ENCODE assay signal across 17 cellular contexts in genomic region chr4:124121511-124121934, GRCh38.
DNase-seq lines count a peak whose midpoint lies in the region; ATAC-seq and TF ChIP-seq lines count a peak whose summit lies in the region.
"Had no signal": no experiment of that assay in that cellular context is flagged by ENCODE, and none has a peak within 500 bp of the region (broad histone marks: within the 10 kb centered on the region; RNA-seq: fewer than 3 reads in every experiment).

No MANE protein-coding gene starts in this region.

- DNase-seq in AG04449 (ENCODE audit: low read depth, low spot score) (peak; percentile 17), LHCN-M2 (ENCODE audit: low read depth) (peak; percentile 33), dermis blood vessel endothelial cell (peak; percentile 32), right lobe of liver (no peak), neural progenitor cell (ENCODE audit: low spot score) (no peak), Peyer's patch (no peak), NCI-H345 treated with DMSO at 0.1 percent for 48 hours (lab: John Stamatoyannopoulos, UW; ENCODE audit: unreplicated experiment) (no peak), DMS79 treated with DMSO at 0.1 percent for 48 hours (lab: John Stamatoyannopoulos, UW) (no peak)
- DNase-seq: DMS153, endodermal cell, NCI-H1105 treated with DMSO at 0.1 percent for 48 hours, NCI-H524 treated with DMSO at 0.1 percent for 48 hours, posterior cingulate gyrus had no signal

- WGBS in right lobe of liver (ENCODE audit: insufficient coverage, low coverage, low lambda C conversion rate, missing lambda C conversion rate): 29% methylated on average over 1 of the region's 1 CpG

- H3K27ac ChIP-seq in right lobe of liver (peak overlapping the region in 1 of 3 donors; percentile 25), neural progenitor cell (no peak overlapping the region), Peyer's patch (no peak overlapping the region)
- H3K27ac ChIP-seq: RWPE1, tibial nerve had no signal

- no peak overlapping the region for H3K9ac ChIP-seq in neural progenitor cell

- intact Hi-C loops in right lobe of liver (cut with DNase I): no loop called here

- H3K4me2 ChIP-seq in neural progenitor cell: no peak overlapping the region

- H3K4me1 ChIP-seq in right lobe of liver (peaks cover 0 to 9% (median 2%) of the 10 kb centered on the region in 4 donors), neural progenitor cell (no peaks in the 10 kb centered on the region), Peyer's patch (no peaks in the 10 kb centered on the region)
- H3K4me1 ChIP-seq: tibial nerve had no signal

- H3K4me1 Mint-ChIP-seq in neural progenitor cell: no peaks in the 10 kb centered on the region
- H3K4me1 Mint-ChIP-seq: brain, endodermal cell had no signal

- TF ChIP-seq POLR2A in right lobe of liver (IDR thresholded peaks at IDR 0.05) (no peak), Peyer's patch (IDR thresholded peaks at IDR 0.05) (no peak)

- H3K4me3 ChIP-seq in AG04449 (ENCODE audit: low read depth, low read length): no peak overlapping the region
- H3K4me3 ChIP-seq in right lobe of liver: no peak overlapping the region
- H3K4me3 ChIP-seq in neural progenitor cell: no peak overlapping the region
- no peak overlapping the region for H3K4me3 ChIP-seq in Peyer's patch
- H3K4me3 ChIP-seq: tibial nerve had no signal

- no peaks in the 10 kb centered on the region for H3K27me3 Mint-ChIP-seq in neural progenitor cell (ENCODE audit: insufficient read depth, low read depth)

- peaks cover 3% of the 10 kb centered on the region for H3K9me3 Mint-ChIP-seq in neural progenitor cell
- H3K9me3 Mint-ChIP-seq: activated T-helper 1 cell treated with anti-CD3 and anti-CD28 coated beads, Interleukin-12 subunit alpha, Interleukin-12 subunit beta, Interleukin-2, Interleukin-4 antibody, amounts not matched to agents 30 ng/mL and 10 ng/mL and 1 ng/mL, durations not matched to agents 14 hours and 24 hours and 36 hours; endodermal cell had no signal

- no peak overlapping the region for H3K27ac Mint-ChIP-seq in neural progenitor cell
- H3K27ac Mint-ChIP-seq: activated T-helper 1 cell treated with anti-CD3 and anti-CD28 coated beads, Interleukin-12 subunit alpha, Interleukin-12 subunit beta, Interleukin-2, Interleukin-4 antibody, amounts not matched to agents 30 ng/mL and 10 ng/mL and 1 ng/mL, durations not matched to agents 14 hours and 24 hours and 36 hours; endodermal cell had no signal

- H2AFZ ChIP-seq in neural progenitor cell (replicated peaks): no peak overlapping the region

- H3K9me3 ChIP-seq in right lobe of liver (no peaks in the 10 kb centered on the region), neural progenitor cell (ENCODE audit: low read depth) (no peaks in the 10 kb centered on the region), Peyer's patch (no peaks in the 10 kb centered on the region)
- H3K9me3 ChIP-seq: tibial nerve had no signal

- H4K20me1 ChIP-seq in neural progenitor cell (ENCODE audit: low read depth): no peaks in the 10 kb centered on the region

- no peak overlapping the region for H3K4me3 Mint-ChIP-seq in neural progenitor cell
- H3K4me3 Mint-ChIP-seq: activated T-helper 1 cell treated with anti-CD3 and anti-CD28 coated beads, Interleukin-12 subunit alpha, Interleukin-12 subunit beta, Interleukin-2, Interleukin-4 antibody, amounts not matched to agents 30 ng/mL and 10 ng/mL and 1 ng/mL, durations not matched to agents 14 hours and 24 hours and 36 hours; brain; endodermal cell had no signal

- no peaks in the 10 kb centered on the region for H3K27me3 ChIP-seq in right lobe of liver
- no peaks in the 10 kb centered on the region for H3K27me3 ChIP-seq in neural progenitor cell
- no peaks in the 10 kb centered on the region for H3K27me3 ChIP-seq in Peyer's patch
- H3K27me3 ChIP-seq: tibial nerve had no signal

- no peaks in the 10 kb centered on the region for H3K36me3 Mint-ChIP-seq in neural progenitor cell
- H3K36me3 Mint-ChIP-seq: brain had no signal

- no peaks in the 10 kb centered on the region for H3F3A ChIP-seq in neural progenitor cell (ENCODE audit: low read depth)

- POLR2A ChIA-PET in AG04449 (lab: Yijun Ruan, JAX): no interaction called here

- CTCF ChIA-PET in AG04449 (lab: Yijun Ruan, JAX): no interaction called here

- H3K36me3 ChIP-seq in right lobe of liver: no peaks in the 10 kb centered on the region
- H3K36me3 ChIP-seq in neural progenitor cell: no peaks in the 10 kb centered on the region
- H3K36me3 ChIP-seq in Peyer's patch: no peaks in the 10 kb centered on the region
- H3K36me3 ChIP-seq: tibial nerve had no signal

- no peak for TF ChIP-seq CTCF in AG04449 (IDR thresholded peaks at IDR 0.05; ENCODE audit: insufficient read depth, low read length, missing control alignments)
- TF ChIP-seq CTCF in right lobe of liver (IDR thresholded peaks at IDR 0.05): no peak
- TF ChIP-seq CTCF in neural progenitor cell (IDR thresholded peaks at IDR 0.05): no peak
- TF ChIP-seq CTCF in Peyer's patch (IDR thresholded peaks at IDR 0.05): no peak

- ATAC-seq in right lobe of liver: peak; percentile 68 to 92 (median 82)

- H3K79me2 ChIP-seq in neural progenitor cell (ENCODE audit: low read depth): no peaks in the 10 kb centered on the region

Comparison
In these comparisons a context has a peak if more than half of its experiments do, and no peak if none do; other contexts are left out.
1. DNase-seq: peak in AG04449 (single experiment), LHCN-M2 (single experiment) and dermis blood vessel endothelial cell (single experiment); none in right lobe of liver (0 of 3), neural progenitor cell (single experiment), Peyer's patch (0 of 3), NCI-H345 treated with DMSO at 0.1 percent for 48 hours (single experiment) and DMS79 treated with DMSO at 0.1 percent for 48 hours (single experiment).